ENCODE assay signal across 8 cellular contexts in the genomic region with DNA sequence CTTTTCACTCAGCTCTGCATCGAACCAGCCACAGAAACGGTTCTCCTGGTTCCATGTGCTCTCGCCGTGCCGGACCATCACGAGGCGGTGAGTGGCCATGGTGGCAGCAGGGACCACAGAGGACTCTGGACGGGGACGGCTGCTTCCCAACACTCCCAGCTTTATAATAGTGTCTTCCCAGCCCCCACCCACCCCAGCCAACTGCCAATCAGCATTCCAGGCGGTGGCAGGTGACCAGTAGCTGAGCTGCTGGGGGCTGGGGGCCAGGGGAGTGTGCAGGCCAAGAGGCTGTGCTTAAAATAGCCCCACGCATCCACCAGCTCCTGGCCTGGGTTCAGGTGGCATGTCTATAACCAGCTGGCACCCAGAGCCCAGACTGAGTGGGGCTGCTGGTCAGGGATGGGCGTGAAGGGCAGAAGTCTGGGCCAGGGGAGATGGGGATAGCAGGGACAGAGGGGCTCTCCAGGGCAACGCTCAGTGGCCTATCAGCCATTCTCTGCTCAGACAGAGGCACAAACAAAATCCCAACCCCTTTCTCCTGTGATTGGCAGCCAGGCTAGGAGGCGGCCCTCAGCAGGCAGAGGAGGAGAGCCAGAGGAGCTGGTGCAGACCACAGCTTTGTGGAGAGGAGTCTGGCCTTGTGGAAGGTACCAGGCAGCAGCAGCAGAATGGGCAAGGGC. TPM values are rescaled to one million over a fixed set of nuclear protein-coding genes. Genes with fewer than 3 reads are reported as not detected.
A peak's percentile ranks its signal among the peaks of the same experiment; 100 is the strongest.
DNase-seq lines count a peak whose midpoint lies in the region; ATAC-seq, FAIRE-seq and TF ChIP-seq lines count a peak whose summit lies in the region.

A gene (minus strand): TSS at position 137 of the 680 bp plus-strand sequence. CDS start 38 bp downstream, at position 99.

- no peak within 1 kb of the TSS for H3K4me3 Mint-ChIP-seq in effector memory CD8-positive, alpha-beta T cell

- H3K9me3 Mint-ChIP-seq in effector memory CD8-positive, alpha-beta T cell = no peaks in the 10 kb centered on the region

- H3K27ac ChIP-seq in HCT116 (ENCODE audit: low read depth, low read length) = no peak within 1 kb of the TSS
- no peak within 1 kb of the TSS for H3K27ac ChIP-seq in Panc1 (ENCODE audit: low read length)

- no peak within 1 kb of the TSS for H3K9ac ChIP-seq in HCT116 (ENCODE audit: low read length)

- peak; percentile 59 for ATAC-seq in HCT116
- peak; percentile 56 for ATAC-seq in Panc1
- ATAC-seq in effector memory CD8-positive, alpha-beta T cell (replicated peaks) = peak; percentile 67
- ATAC-seq in GM19467 (IDR thresholded peaks at IDR 0.05; ENCODE audit: unreplicated experiment) = no peak

- H3K27me3 ChIP-seq in HCT116 (ENCODE audit: insufficient read depth, low read length) = no peaks in the 10 kb centered on the region
- no peaks in the 10 kb centered on the region for H3K27me3 ChIP-seq in Panc1 (ENCODE audit: control insufficient read depth, insufficient read depth, low read length)

- H3K4me1 ChIP-seq in HCT116 (ENCODE audit: control insufficient read depth in 1 of 2, insufficient read depth in 2 of 2, low read length in 2 of 2) (peaks cover under 1 to 7% of the 10 kb centered on the region in 2 experiments; a peak in 2 of 4 replicates), Panc1 (ENCODE audit: control insufficient read depth, insufficient read depth, low read length) (peaks cover 11% of the 10 kb centered on the region)

- TF ChIP-seq CTCF in HCT116 (IDR thresholded peaks at IDR 0.05 in 2 of 3, conservative IDR thresholded peaks at IDR 0.05 in 1 of 3; ENCODE audit: borderline replicate concordance in 1 of 3, insufficient read depth in 1 of 3, low read depth in 2 of 3, low read length in 2 of 3) (no peak), Panc1 (IDR thresholded peaks at IDR 0.05) (no peak)

- in situ Hi-C loops in Panc1 (cut with HindIII; ENCODE audit: low pct_unique_long_range_greater_than_20kb, low sequenced_read_pairs) = no loop called here

- H3K27me3 Mint-ChIP-seq in effector memory CD8-positive, alpha-beta T cell = no peaks in the 10 kb centered on the region

- DNase-seq in HCT116 (ENCODE audit: low read depth, low spot score) (no peak), Panc1 (ENCODE audit: low read depth, low spot score) (no peak), pons (ENCODE audit: low spot score) (peak; percentile 39), SKM-1 (lab: John Stamatoyannopoulos, UW; ENCODE audit: unreplicated experiment) (no peak), urothelium cell line (ENCODE audit: low spot score) (no peak)
- no peak for DNase-seq in effector memory CD8-positive, alpha-beta T cell
- no peak for DNase-seq in activated naive CD4-positive, alpha-beta T cell treated with Interleukin-2 at 50 U/mL for 16 hours

- BruUV-seq in HCT116 (replicated peaks; lab: Mats Ljungman, UMichigan) (no TSS peak), Panc1 (replicated peaks; lab: Mats Ljungman, UMichigan) (no TSS peak)

- H3K4me3 ChIP-seq in HCT116 (replicated peaks in 1 of 2; ENCODE audit: low read depth in 1 of 2, low read length in 2 of 2) = no peak within 1 kb of the TSS
- no peak within 1 kb of the TSS for H3K4me3 ChIP-seq in Panc1 (ENCODE audit: low read depth in 2 of 2, low read length in 2 of 2)

- peaks cover 0 to 9% of the 10 kb centered on the region in 2 experiments; a peak in 2 of 4 replicates for H3K36me3 ChIP-seq in HCT116 (ENCODE audit: control insufficient read depth in 1 of 2, insufficient read depth in 2 of 2, low read length in 2 of 2)
- H3K36me3 ChIP-seq in Panc1 (ENCODE audit: control insufficient read depth, insufficient read depth, low read length) = no peaks in the 10 kb centered on the region

- H2AFZ ChIP-seq in HCT116 (ENCODE audit: low read depth, low read length, poor library complexity, severe bottlenecking) = no peak within 1 kb of the TSS

- CTCF ChIA-PET in HCT116 (lab: Charles Lee) = no interaction called here
- CTCF ChIA-PET in Panc1 (lab: Charles Lee) = no interaction called here

- no peak for TF ChIP-seq POLR2A in HCT116 (IDR thresholded peaks at IDR 0.05; ENCODE audit: borderline replicate concordance, extremely low read depth, insufficient read depth, insufficient read length)

- H3K9me3 ChIP-seq in HCT116 (ENCODE audit: control insufficient read depth in 1 of 2, insufficient read depth in 1 of 2, low read depth in 1 of 2, low read length in 2 of 2) = no peaks in the 10 kb centered on the region
- H3K9me3 ChIP-seq in Panc1 (ENCODE audit: control insufficient read depth, insufficient read depth, low read depth, low read length) = no peaks in the 10 kb centered on the region

- intact Hi-C loops in HCT116 (cut with micrococcal nuclease) = no loop called here
- intact Hi-C loops in Panc1 (cut with micrococcal nuclease; ENCODE audit: unreplicated experiment) = no loop called here

- H3K36me3 Mint-ChIP-seq in effector memory CD8-positive, alpha-beta T cell (ENCODE audit: insufficient read depth) = peaks cover 25% of the 10 kb centered on the region

- H3K4me2 ChIP-seq in HCT116 (ENCODE audit: low read length) = no peak within 1 kb of the TSS

- peaks cover 7 to 24% of the 10 kb centered on the region in 2 donors for H3K4me1 Mint-ChIP-seq in effector memory CD8-positive, alpha-beta T cell (ENCODE audit: low read depth in 2 of 2)

- RAD21 ChIA-PET in HCT116 (lab: Charles Lee; ENCODE audit: low non-redundant PET in 1 of 2, low total read pairs in 2 of 2, uncharacterized antibody in 2 of 2, unreplicated experiment in 2 of 2) = no interaction called here

- no peak for FAIRE-seq in urothelium cell line (lab: Jason Lieb, UNC)

- peak within 1 kb of the TSS; percentile 52 to 72 for H3K27ac Mint-ChIP-seq in effector memory CD8-positive, alpha-beta T cell

- H4K20me1 ChIP-seq in HCT116 (ENCODE audit: insufficient read depth) = no peaks in the 10 kb centered on the region

- H3K9me2 ChIP-seq in HCT116 (ENCODE audit: insufficient read depth) = no peaks in the 10 kb centered on the region

- H3K79me2 ChIP-seq in HCT116 (ENCODE audit: insufficient read depth, low read length) = no peaks in the 10 kb centered on the region

- POLR2A ChIA-PET in HCT116 (lab: Charles Lee) (interaction anchor here (1.1 to 1.2 kb wide), 2 partner anchors 15 to 16 kb away, joined by 3 to 5 read pairs; no protein-coding TSS in a partner anchor), Panc1 (lab: Charles Lee) (interaction anchor here (0.6 kb wide), 1 partner anchor 12 kb away, joined by 5 read pairs; no protein-coding TSS in a partner anchor)

- no peak for TF ChIP-seq RAD21 in HCT116 (IDR thresholded peaks at IDR 0.05; ENCODE audit: low read depth)

TF ChIP-seq in HCT116, 20 proteins besides CTCF, POLR2A, EP300 and RAD21:
- TF ChIP-seq CBX3 (IDR thresholded peaks at IDR 0.05; ENCODE audit: low read depth) = no peak
- no peak for TF ChIP-seq POLR2AphosphoS5 (IDR thresholded peaks at IDR 0.05; ENCODE audit: low read depth, low read length)
- TF ChIP-seq EGR1 (IDR thresholded peaks at IDR 0.05; ENCODE audit: low read depth) = no peak
- no peak for TF ChIP-seq EZH2 (IDR thresholded peaks at IDR 0.05)
- TF ChIP-seq ZNF274 (IDR thresholded peaks at IDR 0.05; ENCODE audit: low read depth, low read length) = no peak
- no peak for TF ChIP-seq SRF (IDR thresholded peaks at IDR 0.05; ENCODE audit: low read depth)
- TF ChIP-seq SP1 (IDR thresholded peaks at IDR 0.05; ENCODE audit: low read depth) = no peak
- TF ChIP-seq, protein P1, sequence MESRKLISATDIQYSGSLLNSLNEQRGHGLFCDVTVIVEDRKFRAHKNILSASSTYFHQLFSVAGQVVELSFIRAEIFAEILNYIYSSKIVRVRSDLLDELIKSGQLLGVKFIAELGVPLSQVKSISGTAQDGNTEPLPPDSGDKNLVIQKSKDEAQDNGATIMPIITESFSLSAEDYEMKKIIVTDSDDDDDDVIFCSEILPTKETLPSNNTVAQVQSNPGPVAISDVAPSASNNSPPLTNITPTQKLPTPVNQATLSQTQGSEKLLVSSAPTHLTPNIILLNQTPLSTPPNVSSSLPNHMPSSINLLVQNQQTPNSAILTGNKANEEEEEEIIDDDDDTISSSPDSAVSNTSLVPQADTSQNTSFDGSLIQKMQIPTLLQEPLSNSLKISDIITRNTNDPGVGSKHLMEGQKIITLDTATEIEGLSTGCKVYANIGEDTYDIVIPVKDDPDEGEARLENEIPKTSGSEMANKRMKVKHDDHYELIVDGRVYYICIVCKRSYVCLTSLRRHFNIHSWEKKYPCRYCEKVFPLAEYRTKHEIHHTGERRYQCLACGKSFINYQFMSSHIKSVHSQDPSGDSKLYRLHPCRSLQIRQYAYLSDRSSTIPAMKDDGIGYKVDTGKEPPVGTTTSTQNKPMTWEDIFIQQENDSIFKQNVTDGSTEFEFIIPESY (IDR thresholded peaks at IDR 0.05; ENCODE audit: extremely low read depth, insufficient replicate concordance, low read length) = no peak
- TF ChIP-seq ZFX (IDR thresholded peaks at IDR 0.05) = no peak
- TF ChIP-seq, protein P2, sequence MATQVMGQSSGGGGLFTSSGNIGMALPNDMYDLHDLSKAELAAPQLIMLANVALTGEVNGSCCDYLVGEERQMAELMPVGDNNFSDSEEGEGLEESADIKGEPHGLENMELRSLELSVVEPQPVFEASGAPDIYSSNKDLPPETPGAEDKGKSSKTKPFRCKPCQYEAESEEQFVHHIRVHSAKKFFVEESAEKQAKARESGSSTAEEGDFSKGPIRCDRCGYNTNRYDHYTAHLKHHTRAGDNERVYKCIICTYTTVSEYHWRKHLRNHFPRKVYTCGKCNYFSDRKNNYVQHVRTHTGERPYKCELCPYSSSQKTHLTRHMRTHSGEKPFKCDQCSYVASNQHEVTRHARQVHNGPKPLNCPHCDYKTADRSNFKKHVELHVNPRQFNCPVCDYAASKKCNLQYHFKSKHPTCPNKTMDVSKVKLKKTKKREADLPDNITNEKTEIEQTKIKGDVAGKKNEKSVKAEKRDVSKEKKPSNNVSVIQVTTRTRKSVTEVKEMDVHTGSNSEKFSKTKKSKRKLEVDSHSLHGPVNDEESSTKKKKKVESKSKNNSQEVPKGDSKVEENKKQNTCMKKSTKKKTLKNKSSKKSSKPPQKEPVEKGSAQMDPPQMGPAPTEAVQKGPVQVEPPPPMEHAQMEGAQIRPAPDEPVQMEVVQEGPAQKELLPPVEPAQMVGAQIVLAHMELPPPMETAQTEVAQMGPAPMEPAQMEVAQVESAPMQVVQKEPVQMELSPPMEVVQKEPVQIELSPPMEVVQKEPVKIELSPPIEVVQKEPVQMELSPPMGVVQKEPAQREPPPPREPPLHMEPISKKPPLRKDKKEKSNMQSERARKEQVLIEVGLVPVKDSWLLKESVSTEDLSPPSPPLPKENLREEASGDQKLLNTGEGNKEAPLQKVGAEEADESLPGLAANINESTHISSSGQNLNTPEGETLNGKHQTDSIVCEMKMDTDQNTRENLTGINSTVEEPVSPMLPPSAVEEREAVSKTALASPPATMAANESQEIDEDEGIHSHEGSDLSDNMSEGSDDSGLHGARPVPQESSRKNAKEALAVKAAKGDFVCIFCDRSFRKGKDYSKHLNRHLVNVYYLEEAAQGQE (IDR thresholded peaks at IDR 0.05; ENCODE audit: low read depth) = no peak
- no peak for TF ChIP-seq CEBPB (IDR thresholded peaks at IDR 0.05; ENCODE audit: low read depth)
- no peak for TF ChIP-seq ELF1 (IDR thresholded peaks at IDR 0.05; ENCODE audit: borderline replicate concordance, low read depth)

RNA-seq across cellular contexts. Expression of the gene that starts here (rescaled TPM):
- total RNA-seq in HCT116 (2021; ENCODE audit: unreplicated experiment) (0.27 TPM), Panc1 (2021; ENCODE audit: unreplicated experiment) (1.3 TPM)
- polyA plus RNA-seq in HCT116 (2012) = 0.39 and 0.42 TPM in 2 replicates
- 0.99 TPM for polyA plus RNA-seq in Panc1 (2012; ENCODE audit: insufficient read length)

Comparison
In these comparisons a context has a peak if more than half of its experiments do, and no peak if none do; other contexts are left out.
1. Peak in ATAC-seq in HCT116; RNA of the gene not detected or under 1 TPM.